8 cellular contexts compared by ENCODE assay signal in genomic region chr5:3451961-3452360, GRCh38.
"Had no signal": no experiment of that assay in that cellular context is flagged by ENCODE, and none has a peak within 500 bp of the region (broad histone marks: within the 10 kb centered on the region; RNA-seq: fewer than 3 reads in every experiment).

No MANE protein-coding gene starts in this region.

- H3K4me3 ChIP-seq: GM23338 had no signal

- ATAC-seq: GM23338, HepG2 had no signal

- DNase-seq: H9, HCEC 1CT, KBM-7 had no signal

- H3K27ac ChIP-seq: HL-60 had no signal

- FAIRE-seq: H1, H54, HepG2 had no signal
